ENCODE assay signal across 8 cellular contexts in the genomic region with DNA sequence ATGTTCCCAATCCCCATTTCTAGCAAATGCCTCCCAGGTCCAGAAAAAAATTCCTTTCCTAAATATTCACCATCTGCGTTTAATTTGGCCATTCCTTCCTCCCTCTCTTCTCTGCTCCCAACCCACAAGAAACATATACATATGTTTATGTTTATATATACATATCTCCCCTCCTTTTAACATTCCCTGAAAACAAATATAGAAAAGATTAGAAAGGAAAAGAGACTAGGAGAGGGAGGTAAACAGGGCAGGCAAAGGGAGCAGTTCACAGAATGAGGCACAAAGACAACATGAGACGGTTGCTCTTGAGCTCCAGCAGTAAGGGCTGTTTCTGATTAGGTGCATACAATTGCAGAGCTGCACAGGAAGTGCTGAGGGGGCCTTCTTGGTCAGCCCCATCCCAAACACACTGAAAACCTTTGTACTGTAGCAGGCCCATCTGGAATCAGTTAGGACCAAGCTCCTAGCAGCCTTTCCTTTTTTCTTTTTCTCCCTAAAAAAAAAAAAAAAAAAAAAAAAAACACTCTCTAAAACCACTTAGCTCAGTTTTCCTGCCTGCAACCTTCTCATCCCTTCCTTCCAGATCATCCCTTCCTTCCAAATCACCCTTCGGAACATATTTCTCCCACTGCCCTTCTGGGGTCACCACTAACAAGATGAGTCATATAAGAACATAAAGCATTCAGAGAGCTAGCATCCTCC. TPM values are rescaled to one million over a fixed set of nuclear protein-coding genes. Genes with fewer than 3 reads are reported as not detected.
A peak's percentile ranks its signal among the peaks of the same experiment; 100 is the strongest.
DNase-seq lines count a peak whose midpoint lies in the region; ATAC-seq and TF ChIP-seq lines count a peak whose summit lies in the region.

No MANE protein-coding gene starts in this region.

- peak overlapping the region; percentile 47 to 74 (median 56) for H3K4me3 Mint-ChIP-seq in nephron

- peak; percentile 92 for DNase-seq in AG09309 (ENCODE audit: low read depth)
- peak; percentile 12 for DNase-seq in HuH-7 (ENCODE audit: low spot score)
- DNase-seq in dermis blood vessel endothelial cell: peak; percentile 35
- DNase-seq in NCI-H187 (lab: John Stamatoyannopoulos, UW): no peak
- no peak for DNase-seq in stimulated activated CD4-positive, alpha-beta T cell treated with anti-CD3 and anti-CD28 coated beads, Interleukin-4, amount 100 ng/mL, for 4 hours
- DNase-seq in activated naive CD4-positive, alpha-beta T cell treated with anti-CD3 and anti-CD28 coated beads, Interleukin-2, amount 50 U/mL, for 16 hours: no peak

- no peaks in the 10 kb centered on the region for H3K27me3 Mint-ChIP-seq in nephron (ENCODE audit: low read depth)

- no peak for TF ChIP-seq CTCF in AG09309 (IDR thresholded peaks at IDR 0.05; ENCODE audit: control insufficient read depth, insufficient read depth, low read depth, low read length, missing control alignments)
- TF ChIP-seq CTCF in nephron (IDR thresholded peaks at IDR 0.05; ENCODE audit: unreplicated experiment in 3 of 3): no peak

- no peaks in the 10 kb centered on the region for H3K9me3 Mint-ChIP-seq in nephron

- peak overlapping the region; percentile 89 to 94 (median 92) for H3K27ac Mint-ChIP-seq in nephron

- ATAC-seq in HG02759 (IDR thresholded peaks at IDR 0.05; ENCODE audit: unreplicated experiment): no peak

- no peak overlapping the region for H3K4me3 ChIP-seq in AG09309 (ENCODE audit: control insufficient read depth, low read depth, low read length)

- H3K36me3 Mint-ChIP-seq in nephron (ENCODE audit: low read depth): no peaks in the 10 kb centered on the region

- H3K4me1 Mint-ChIP-seq in nephron: peaks cover 87% of the 10 kb centered on the region

RNA-seq across cellular contexts. Expression of gene RBFOX2, which starts 57.1 kb away (rescaled TPM):
- 107 and 149 TPM in 2 replicates for total RNA-seq in dermis blood vessel endothelial cell

Comparison
In these comparisons a context has a peak if more than half of its experiments do, and no peak if none do; other contexts are left out.
1. DNase-seq: peak in AG09309 (single experiment), HuH-7 (single experiment) and dermis blood vessel endothelial cell (single experiment); none in NCI-H187 (0 of 2), stimulated activated CD4-positive, alpha-beta T cell treated with anti-CD3 and anti-CD28 coated beads, Interleukin-4, amount 100 ng/mL, for 4 hours (0 of 2) and activated naive CD4-positive, alpha-beta T cell treated with anti-CD3 and anti-CD28 coated beads, Interleukin-2, amount 50 U/mL, for 16 hours (single experiment).